Comparison of ENCODE assay signal across 8 cellular contexts in the genomic region with DNA sequence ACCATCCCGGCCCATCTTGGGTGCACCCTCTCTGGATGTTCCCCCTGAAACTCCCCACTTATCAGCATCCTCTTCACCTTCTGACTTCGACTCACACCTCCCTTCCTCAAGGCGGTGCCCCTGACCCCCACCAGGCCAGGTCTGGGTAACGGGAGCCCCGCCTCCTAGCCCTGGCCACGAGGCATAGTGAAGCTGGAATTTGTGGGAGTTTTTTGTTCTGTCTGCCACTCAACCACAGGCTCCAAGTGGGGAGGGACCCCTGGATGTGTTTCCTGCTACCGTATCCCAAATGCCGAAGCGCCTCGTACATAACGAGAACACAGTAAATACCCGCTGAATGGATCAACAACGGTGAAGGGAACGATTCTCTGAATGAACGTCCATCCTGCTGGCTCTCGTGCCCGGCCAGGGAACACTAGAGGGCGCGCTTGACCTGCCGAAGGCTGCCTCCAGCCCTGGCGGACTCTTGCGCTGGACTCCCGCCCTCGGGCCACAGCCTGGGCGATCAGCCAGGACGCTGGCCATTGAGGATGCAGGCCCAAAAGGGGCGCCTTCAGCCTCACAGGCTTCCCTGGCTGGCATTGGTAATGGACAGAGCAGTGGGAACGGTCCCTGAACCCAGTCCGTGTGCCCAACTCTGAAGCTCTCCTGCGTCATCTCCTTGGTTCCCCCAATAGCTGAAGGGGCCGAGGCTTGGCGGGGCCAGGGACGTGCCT. TPM values are rescaled to one million over a fixed set of nuclear protein-coding genes. Genes with fewer than 3 reads are reported as not detected.
DNase-seq lines count a peak whose midpoint lies in the region; ATAC-seq and TF ChIP-seq lines count a peak whose summit lies in the region.

No MANE protein-coding gene starts in this region.

- CTCF ChIA-PET in CD4-positive, alpha-beta T cell (lab: Charles Lee) = interaction anchor here (1.1 kb wide), 1 partner anchor 272 kb away, joined by 3 read pairs; no protein-coding TSS in a partner anchor

- H3K36me3 Mint-ChIP-seq in CD4-positive, alpha-beta T cell (ENCODE audit: low read depth) = no peaks in the 10 kb centered on the region

- H3K4me1 Mint-ChIP-seq in CD4-positive, alpha-beta T cell (ENCODE audit: low read depth) = no peaks in the 10 kb centered on the region

- H3K4me3 ChIP-seq in lung = no peak overlapping the region

- peak; percentile 80 for TF ChIP-seq CTCF in CD4-positive, alpha-beta T cell (IDR thresholded peaks at IDR 0.05)
- TF ChIP-seq CTCF in lung (IDR thresholded peaks at IDR 0.05; ENCODE audit: control extremely low read depth, extremely low read depth) = peak; percentile 89

- POLR2A ChIA-PET in CD4-positive, alpha-beta T cell (lab: Charles Lee) = no interaction called here

- intact Hi-C loops in CD4-positive, alpha-beta T cell (cut with DNase I, micrococcal nuclease) = loop anchor here (1.0 to 5.0 kb wide), 4 partner anchors 270 to 1213 kb away; no protein-coding TSS in a partner anchor

- H3K4me3 Mint-ChIP-seq in CD4-positive, alpha-beta T cell = no peak overlapping the region

- no peaks in the 10 kb centered on the region for H3K27me3 ChIP-seq in CD4-positive, alpha-beta T cell (ENCODE audit: control insufficient read depth, insufficient read depth, low read length)
- H3K27me3 ChIP-seq in lung (ENCODE audit: control insufficient read depth, insufficient read depth) = no peaks in the 10 kb centered on the region

- peaks cover 4% of the 10 kb centered on the region for H3K27me3 Mint-ChIP-seq in CD4-positive, alpha-beta T cell

- ATAC-seq in CD4-positive, alpha-beta T cell (ENCODE audit: poor library complexity) = no peak
- ATAC-seq in lung (ENCODE audit: insufficient read depth, low FRiP score) (peak; percentile 70), HG03469 (IDR thresholded peaks at IDR 0.05; ENCODE audit: unreplicated experiment) (no peak)

- peaks cover 0 to 2% of the 10 kb centered on the region in 2 donors for H3K4me1 ChIP-seq in lung (ENCODE audit: control insufficient read depth in 2 of 2, insufficient read depth in 2 of 2, low read length in 2 of 2)

- 20% methylated on average over 33 of the region's 33 CpGs for WGBS in lung, 2 donors

- H3K9me3 ChIP-seq in CD4-positive, alpha-beta T cell (ENCODE audit: control insufficient read depth, low read length) = peaks cover 10% of the 10 kb centered on the region
- peaks cover 0 to 5% of the 10 kb centered on the region in 2 donors for H3K9me3 ChIP-seq in lung (ENCODE audit: control insufficient read depth in 2 of 2, insufficient read depth in 1 of 2, low read length in 1 of 2)

- H3K36me3 ChIP-seq in lung (ENCODE audit: control insufficient read depth in 2 of 2, insufficient read depth in 2 of 2, low read length in 2 of 2) = no peaks in the 10 kb centered on the region

- H3K27ac Mint-ChIP-seq in CD4-positive, alpha-beta T cell = no peak overlapping the region

- peak; percentile 18 to 69 (median 40) for DNase-seq in CD4-positive, alpha-beta T cell
- DNase-seq in GOT3 (lab: John Stamatoyannopoulos, UW) = peak; percentile 59
- DNase-seq in NCI-H345 treated with DMSO at 0.1 percent for 48 hours (lab: John Stamatoyannopoulos, UW; ENCODE audit: unreplicated experiment) = peak; percentile 52
- peak; percentile 74 to 79 for DNase-seq in activated CD4-positive, alpha-beta T cell treated with anti-CD3 and anti-CD28 coated beads, Interleukin-2, amount 50 U/mL, for 48 hours
- peak; percentile 28 for DNase-seq in effector CD4-positive, alpha-beta T cell
- peak; percentile 90 for DNase-seq in lung (ENCODE audit: low spot score)
- peak; percentile 15 for DNase-seq in stimulated activated CD8-positive, alpha-beta memory T cell treated with anti-CD3 and anti-CD28 coated beads, Interleukin-12 subunit alpha, Interleukin-12 subunit beta, amount 100 ng/mL, for 24 hours (ENCODE audit: extremely low read depth)

- H3K9me3 Mint-ChIP-seq in CD4-positive, alpha-beta T cell = peaks cover 7% of the 10 kb centered on the region

- no peak overlapping the region for H3K27ac ChIP-seq in CD4-positive, alpha-beta T cell (ENCODE audit: low read depth, low read length)
- H3K27ac ChIP-seq in lung (ENCODE audit: low read depth in 1 of 2, low read length in 1 of 2) = no peak overlapping the region

RNA-seq across cellular contexts. Expression of gene PHYKPL, which starts 47.3 kb away (rescaled TPM):
- 10 to 100 TPM; 90.9 to 92.8 TPM for total RNA-seq in CD4-positive, alpha-beta T cell
- total RNA-seq in lung = 100 to 1,000 TPM in 1 of 2 donors, 10 to 100 TPM in 1; 99.6 to 100 TPM
- 10 to 100 TPM; 49.7 to 52.0 TPM for polyA plus RNA-seq in lung

Comparison
In these comparisons a context has a peak if more than half of its experiments do, and no peak if none do; other contexts are left out.
1. DNase-seq: peak in every context shown above with its lines; median percentile 90 in lung; 76 in activated CD4-positive, alpha-beta T cell treated with anti-CD3 and anti-CD28 coated beads, Interleukin-2, amount 50 U/mL, for 48 hours; 59 in GOT3; 52 in NCI-H345 treated with DMSO at 0.1 percent for 48 hours; 40 in CD4-positive, alpha-beta T cell; 28 in effector CD4-positive, alpha-beta T cell; 15 in stimulated activated CD8-positive, alpha-beta memory T cell treated with anti-CD3 and anti-CD28 coated beads, Interleukin-12 subunit alpha, Interleukin-12 subunit beta, amount 100 ng/mL, for 24 hours.